Comparison of ENCODE assay signal across 1 cellular context in genomic region chr12:52907092-52907810, GRCh38.
A peak's percentile ranks its signal among the peaks of the same experiment; 100 is the strongest.
TF ChIP-seq lines count a peak whose summit lies in the region.

No MANE protein-coding gene starts in this region.

TF ChIP-seq in K562, 482 proteins besides CTCF, POLR2A, EP300 and RAD21 (continued from another document):
- TF ChIP-seq L3MBTL2 (IDR thresholded peaks at IDR 0.05), result no peak
- TF ChIP-seq PCBP2 (IDR thresholded peaks at IDR 0.05; ENCODE audit: low read depth, low read length, poor library complexity, severe bottlenecking), result no peak
- 0 out of 2 replicates have a peak, but pooled peaks have one; percentile 32 for TF ChIP-seq GABPA (tag; conservative IDR thresholded peaks at IDR 0.05; ENCODE audit: low read depth)
- TF ChIP-seq, protein P1, sequence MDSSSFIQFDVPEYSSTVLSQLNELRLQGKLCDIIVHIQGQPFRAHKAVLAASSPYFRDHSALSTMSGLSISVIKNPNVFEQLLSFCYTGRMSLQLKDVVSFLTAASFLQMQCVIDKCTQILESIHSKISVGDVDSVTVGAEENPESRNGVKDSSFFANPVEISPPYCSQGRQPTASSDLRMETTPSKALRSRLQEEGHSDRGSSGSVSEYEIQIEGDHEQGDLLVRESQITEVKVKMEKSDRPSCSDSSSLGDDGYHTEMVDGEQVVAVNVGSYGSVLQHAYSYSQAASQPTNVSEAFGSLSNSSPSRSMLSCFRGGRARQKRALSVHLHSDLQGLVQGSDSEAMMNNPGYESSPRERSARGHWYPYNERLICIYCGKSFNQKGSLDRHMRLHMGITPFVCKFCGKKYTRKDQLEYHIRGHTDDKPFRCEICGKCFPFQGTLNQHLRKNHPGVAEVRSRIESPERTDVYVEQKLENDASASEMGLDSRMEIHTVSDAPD (CRISPR knock-in tag; IDR thresholded peaks at IDR 0.05), result no peak
- TF ChIP-seq ZNF76 (CRISPR knock-in tag; IDR thresholded peaks at IDR 0.05; ENCODE audit: borderline replicate concordance), result no peak
- TF ChIP-seq SIRT6 (IDR thresholded peaks at IDR 0.05; ENCODE audit: low read depth, low read length), result no peak
- peak in 1 of 3 experiments; percentile 35 for TF ChIP-seq YY1 (IDR thresholded peaks at IDR 0.05; ENCODE audit: borderline replicate concordance in 1 of 3, control insufficient read depth in 1 of 3, extremely low read depth in 1 of 3, insufficient read depth in 3 of 3, insufficient read length in 1 of 3, insufficient replicate concordance in 2 of 3, low read depth in 1 of 3, low read length in 2 of 3)
- peak; percentile 57 for TF ChIP-seq SMARCA4 (IDR thresholded peaks at IDR 0.05)
- no peak for TF ChIP-seq RB1 (IDR thresholded peaks at IDR 0.05; ENCODE audit: low read depth)
- 0 out of 2 replicates have a peak, but pooled peaks have one; percentile 52 for TF ChIP-seq ELF1 (tag; IDR thresholded peaks at IDR 0.05)
- no peak for TF ChIP-seq ZNF124 (CRISPR knock-in tag; IDR thresholded peaks at IDR 0.05)
- TF ChIP-seq PATZ1 (CRISPR knock-in tag; IDR thresholded peaks at IDR 0.05; ENCODE audit: borderline replicate concordance), result no peak
- 0 out of 2 replicates have a peak, but pooled peaks have one; percentile 45 for TF ChIP-seq ETV5 (CRISPR knock-in tag; IDR thresholded peaks at IDR 0.05; ENCODE audit: low read depth)
- TF ChIP-seq MECOM (CRISPR knock-in tag; IDR thresholded peaks at IDR 0.05), result 0 out of 2 replicates have a peak, but pooled peaks have one; percentile 18
- 0 out of 2 replicates have a peak, but pooled peaks have one; percentile 58 for TF ChIP-seq ZNF592 (IDR thresholded peaks at IDR 0.05)
- TF ChIP-seq RBBP5 (IDR thresholded peaks at IDR 0.05; ENCODE audit: borderline replicate concordance, insufficient read depth, low read length, poor library complexity, severe bottlenecking), result no peak
- no peak for TF ChIP-seq ETV6 (IDR thresholded peaks at IDR 0.05; ENCODE audit: borderline replicate concordance in 1 of 2, low read depth in 2 of 2, low read length in 1 of 2)
- peak; percentile 37; the same call in 1 of the 2 replicates for TF ChIP-seq ETV6 (CRISPR knock-in tag; IDR thresholded peaks at IDR 0.05; ENCODE audit: borderline replicate concordance)
- 0 out of 2 replicates have a peak, but pooled peaks have one; percentile 15 for TF ChIP-seq SREBF2 (CRISPR knock-in tag; IDR thresholded peaks at IDR 0.05)
- no peak for TF ChIP-seq MBD2 (IDR thresholded peaks at IDR 0.05; ENCODE audit: borderline replicate concordance, low read depth)
- no peak for TF ChIP-seq HNRNPK (IDR thresholded peaks at IDR 0.05; ENCODE audit: low read depth, low read length, poor library complexity, severe bottlenecking)
- peak; percentile 41; the same call in 1 of the 2 replicates for TF ChIP-seq NFIX (CRISPR knock-in tag; IDR thresholded peaks at IDR 0.05; ENCODE audit: low read depth)
- TF ChIP-seq RAD51 (IDR thresholded peaks at IDR 0.05; ENCODE audit: borderline replicate concordance, low read depth), result no peak
- TF ChIP-seq, protein P2, sequence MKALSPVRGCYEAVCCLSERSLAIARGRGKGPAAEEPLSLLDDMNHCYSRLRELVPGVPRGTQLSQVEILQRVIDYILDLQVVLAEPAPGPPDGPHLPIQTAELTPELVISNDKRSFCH (CRISPR knock-in tag; IDR thresholded peaks at IDR 0.05), result no peak
- TF ChIP-seq, protein P2 (tag; IDR thresholded peaks at IDR 0.05), result 0 out of 2 replicates have a peak, but pooled peaks have one; percentile 6
- TF ChIP-seq BRD4 (IDR thresholded peaks at IDR 0.05), result 0 out of 2 replicates have a peak, but pooled peaks have one; percentile 38
- TF ChIP-seq DIDO1 (tag; IDR thresholded peaks at IDR 0.05; ENCODE audit: low read depth), result no peak
- no peak for TF ChIP-seq TARDBP (IDR thresholded peaks at IDR 0.05)
- no peak for TF ChIP-seq SAFB (IDR thresholded peaks at IDR 0.05; ENCODE audit: borderline replicate concordance, low read depth, low read length)
- TF ChIP-seq NR1H2 (CRISPR knock-in tag; IDR thresholded peaks at IDR 0.05), result 0 out of 2 replicates have a peak, but pooled peaks have one; percentile 73
- TF ChIP-seq CBX8 (IDR thresholded peaks at IDR 0.05; ENCODE audit: borderline replicate concordance, extremely low read depth, low read depth, low read length, poor library complexity, severe bottlenecking), result no peak
- TF ChIP-seq ZFX (CRISPR knock-in tag; IDR thresholded peaks at IDR 0.05), result no peak
- no peak for TF ChIP-seq ZNF133 (CRISPR knock-in tag; IDR thresholded peaks at IDR 0.05)
- no peak for TF ChIP-seq MEF2D (tag; conservative IDR thresholded peaks at IDR 0.05; ENCODE audit: low read depth)
- TF ChIP-seq ZNF717 (CRISPR knock-in tag; IDR thresholded peaks at IDR 0.05), result no peak
- peak in 1 of 2 experiments; percentile 67; a peak in 3 of 4 replicates for TF ChIP-seq MAZ (CRISPR knock-in tag; conservative IDR thresholded peaks at IDR 0.05 in 1 of 2, IDR thresholded peaks at IDR 0.05 in 1 of 2)
- 0 out of 2 replicates have a peak, but pooled peaks have one; percentile 27 for TF ChIP-seq SMAD4 (CRISPR knock-in tag; conservative IDR thresholded peaks at IDR 0.05)
